ENCODE assay signal across 15 cellular contexts in genomic region chr3:30635072-30635471, GRCh38. TPM values are rescaled to one million over a fixed set of nuclear protein-coding genes. Genes with fewer than 3 reads are reported as not detected.
A peak's percentile ranks its signal among the peaks of the same experiment; 100 is the strongest.
DNase-seq lines count a peak whose midpoint lies in the region; ATAC-seq and TF ChIP-seq lines count a peak whose summit lies in the region.
"Had no signal": no experiment of that assay in that cellular context is flagged by ENCODE, and none has a peak within 500 bp of the region (broad histone marks: within the 10 kb centered on the region; RNA-seq: fewer than 3 reads in every experiment).

No MANE protein-coding gene starts in this region.

- no peak for ATAC-seq in activated T-cell treated with anti-CD3 and anti-CD28 coated beads, Interleukin-2, amount 50 U/mL, for 72 hours (replicated peaks in 1 of 2)
- ATAC-seq in T-cell (replicated peaks in 1 of 4) (no peak), gastroesophageal sphincter (no peak), thoracic aorta (ENCODE audit: insufficient number of reproducible peaks, low FRiP score, low read depth) (no peak)
- ATAC-seq: Panc1 had no signal

- H3K4me3 Mint-ChIP-seq in activated T-cell treated with anti-CD3 and anti-CD28 coated beads, Interleukin-2, amount 50 U/mL, for 72 hours: peak overlapping the region; percentile 66 to 79
- peak overlapping the region; percentile 14 to 60 (median 56) for H3K4me3 Mint-ChIP-seq in T-cell

- POLR2A ChIA-PET in T-cell (lab: Charles Lee): interaction anchor here (0.5 to 1.4 kb wide), 5 partner anchors 8 to 34 kb away, joined by 3 to 4 read pairs (median 3); no protein-coding TSS in a partner anchor

- no peak for TF ChIP-seq EP300 in gastroesophageal sphincter (IDR thresholded peaks at IDR 0.05)

- H3K27ac ChIP-seq in gastroesophageal sphincter (peak overlapping the region in 3 of 4 donors; percentile 39 to 71 (median 68)), thoracic aorta (peak overlapping the region in 1 of 2 donors; percentile 13), thyroid gland (no peak overlapping the region)

- TF ChIP-seq POLR2A in gastroesophageal sphincter (IDR thresholded peaks at IDR 0.05): no peak
- TF ChIP-seq POLR2A in thyroid gland (IDR thresholded peaks at IDR 0.05): no peak

- CTCF ChIA-PET in T-cell (lab: Charles Lee): interaction anchor here (0.6 to 1.1 kb wide), 7 partner anchors 14 to 59 kb away, joined by 3 to 15 read pairs (median 4); no protein-coding TSS in a partner anchor

- no peak for TF ChIP-seq CTCF in gastroesophageal sphincter (IDR thresholded peaks at IDR 0.05)
- no peak for TF ChIP-seq CTCF in thoracic aorta (IDR thresholded peaks at IDR 0.05)
- TF ChIP-seq CTCF in thyroid gland (IDR thresholded peaks at IDR 0.05): no peak

- H3K9me3 ChIP-seq in gastroesophageal sphincter (no peaks in the 10 kb centered on the region), thoracic aorta (peaks cover 2% of the 10 kb centered on the region), thyroid gland (no peaks in the 10 kb centered on the region)
- H3K9me3 ChIP-seq: HAP-1, left lung had no signal

- H3K27me3 ChIP-seq in gastroesophageal sphincter: no peaks in the 10 kb centered on the region
- no peaks in the 10 kb centered on the region for H3K27me3 ChIP-seq in thoracic aorta (replicated peaks; ENCODE audit: insufficient read depth)
- H3K27me3 ChIP-seq in thyroid gland: no peaks in the 10 kb centered on the region
- H3K27me3 ChIP-seq: left lung had no signal

- no peak for DNase-seq in activated T-cell treated with anti-CD3 and anti-CD28 coated beads, Interleukin-2, amount 50 U/mL, for 72 hours
- DNase-seq in activated T-cell treated with anti-CD3 and anti-CD28 coated beads, Interleukin-2, amount 50 U/mL, for 1 hour: no peak
- no peak for DNase-seq in T-cell
- DNase-seq in thoracic aorta (ENCODE audit: low spot score): no peak
- no peak for DNase-seq in thyroid gland
- DNase-seq in kidney tubule cell (ENCODE audit: low spot score): no peak
- DNase-seq in inferior parietal cortex (ENCODE audit: extremely low spot score): no peak
- DNase-seq: activated CD4-positive, alpha-beta T cell treated with anti-CD3 and anti-CD28 coated beads, Interleukin-2, amount 50 U/mL, for 1 hour; cortex of kidney; hypothalamus; left lung; NCI-H1694 had no signal

- H3K36me3 ChIP-seq in gastroesophageal sphincter (peaks cover 0 to 5% of the 10 kb centered on the region in 2 donors), thoracic aorta (no peaks in the 10 kb centered on the region), thyroid gland (no peaks in the 10 kb centered on the region)
- H3K36me3 ChIP-seq: HAP-1 had no signal

- WGBS in gastroesophageal sphincter (ENCODE audit: low coverage in 1 of 2), 2 donors: 88 to 89% methylated on average over 1 of the region's 1 CpG
- WGBS in thyroid gland, 2 donors: 93 to 94% methylated on average over 1 of the region's 1 CpG

- H3K4me1 ChIP-seq in gastroesophageal sphincter (peaks cover 36 to 97% (median 47%) of the 10 kb centered on the region in 3 donors), thoracic aorta (ENCODE audit: control insufficient read depth in 1 of 2, low read depth in 2 of 2) (peaks cover 77 to 84% of the 10 kb centered on the region in 2 donors), thyroid gland (peaks cover 0 to 24% of the 10 kb centered on the region in 2 donors)

- peaks cover 97% of the 10 kb centered on the region for H3K4me1 Mint-ChIP-seq in activated T-cell treated with anti-CD3 and anti-CD28 coated beads, Interleukin-2, amount 50 U/mL, for 72 hours (ENCODE audit: low read depth)
- H3K4me1 Mint-ChIP-seq in T-cell: peaks cover 96 to 99% (median 98%) of the 10 kb centered on the region in 3 donors

- intact Hi-C loops in thyroid gland (cut with DNase I): no loop called here

- peaks cover 8 to 16% of the 10 kb centered on the region in 2 donors for H3K36me3 Mint-ChIP-seq in activated T-cell treated with anti-CD3 and anti-CD28 coated beads, Interleukin-2, amount 50 U/mL, for 72 hours (ENCODE audit: insufficient read depth in 2 of 2)
- peaks cover 39% of the 10 kb centered on the region for H3K36me3 Mint-ChIP-seq in T-cell

- no peaks in the 10 kb centered on the region for H3K27me3 Mint-ChIP-seq in activated T-cell treated with anti-CD3 and anti-CD28 coated beads, Interleukin-2, amount 50 U/mL, for 72 hours (ENCODE audit: low read depth)
- no peaks in the 10 kb centered on the region for H3K27me3 Mint-ChIP-seq in T-cell

- H3K9me3 Mint-ChIP-seq in activated T-cell treated with anti-CD3 and anti-CD28 coated beads, Interleukin-2, amount 50 U/mL, for 72 hours: no peaks in the 10 kb centered on the region
- H3K9me3 Mint-ChIP-seq in T-cell: no peaks in the 10 kb centered on the region

- no peak overlapping the region for H3K4me3 ChIP-seq in gastroesophageal sphincter
- peak overlapping the region; percentile 8 for H3K4me3 ChIP-seq in thoracic aorta
- no peak overlapping the region for H3K4me3 ChIP-seq in thyroid gland (replicated peaks in 1 of 3)
- H3K4me3 ChIP-seq: HAP-1, left lung had no signal

- H3K27ac Mint-ChIP-seq in activated T-cell treated with anti-CD3 and anti-CD28 coated beads, Interleukin-2, amount 50 U/mL, for 72 hours: peak overlapping the region; percentile 96
- peak overlapping the region; percentile 93 to 98 for H3K27ac Mint-ChIP-seq in T-cell

RNA-seq across cellular contexts. Expression of gene TGFBR2, which starts 28.7 kb away (rescaled TPM):
- 10 to 100 TPM; 37.7 to 45.9 TPM for total RNA-seq in activated T-cell treated with anti-CD3 and anti-CD28 coated beads, Interleukin-2, amount 50 U/mL, for 72 hours
- total RNA-seq in T-cell (100 to 1,000 TPM; 114 to 145 (median 127) TPM), gastroesophageal sphincter (100 to 1,000 TPM; 174 to 297 (median 231) TPM), thoracic aorta (100 to 1,000 TPM; 250 to 355 TPM), thyroid gland (100 to 1,000 TPM; 120 to 418 (median 218) TPM)

Comparison
In these comparisons a context has a peak if more than half of its experiments do, and no peak if none do; other contexts are left out.
1. H3K27ac ChIP-seq: peak in gastroesophageal sphincter (3 of 4); none in thyroid gland (0 of 3).